21 cellular contexts compared by ENCODE assay signal in the genomic region with DNA sequence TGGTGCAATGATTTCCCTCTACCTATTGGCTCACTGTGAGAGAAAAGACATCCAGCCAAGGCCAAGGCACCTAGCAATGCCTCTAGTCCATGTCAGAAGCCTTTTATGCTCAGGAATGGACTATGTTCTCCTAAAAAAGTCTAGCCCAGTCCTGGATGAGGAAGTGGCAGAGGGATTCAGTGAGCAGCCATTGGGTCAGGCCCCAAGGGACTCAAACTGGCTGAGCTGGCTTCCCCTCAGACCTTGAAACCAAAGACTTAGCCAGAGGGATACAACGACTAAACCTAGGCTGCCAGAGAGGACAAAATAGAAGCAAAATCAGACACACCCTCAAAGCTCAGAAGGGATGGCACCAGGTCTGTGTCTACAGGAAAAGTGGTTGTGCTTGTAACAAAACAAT.
"Had no signal": no experiment of that assay in that cellular context is flagged by ENCODE, and none has a peak within 500 bp of the region (broad histone marks: within the 10 kb centered on the region; RNA-seq: fewer than 3 reads in every experiment).

No MANE protein-coding gene starts in this region.

- H3K9me3 ChIP-seq: pancreas, spleen, testis, tibial nerve had no signal

- H3K9me3 Mint-ChIP-seq: natural killer cell treated with Interleukin-12 subunit alpha and Interleukin-12 subunit beta and Interleukin-15 and Interleukin-18, amount 100 ng/mL, for 72 hours; stimulated activated memory B cell treated with anti-CD40 and anti-IgM and Interleukin-4, amounts not matched to agents 10 μg/mL and 1 μg/mL and 100 μg/mL, for 72 hours; stimulated activated naive CD8-positive, alpha-beta T cell treated with anti-CD3 and anti-CD28 coated beads, Interleukin-15, Interleukin-2, amounts not matched to agents 100 ng/mL and 50 ng/mL, for 24 hours had no signal

- DNase-seq: effector CD4-positive, alpha-beta T cell; endodermal cell; erythroblast; islet precursor cell; nucleus accumbens; pancreas; right cardiac atrium; spleen; stimulated activated CD4-positive, alpha-beta T cell treated with anti-CD3 and anti-CD28 coated beads, Interleukin-15, amount 100 ng/mL, for 24 hours; stimulated activated CD4-positive, alpha-beta T cell treated with anti-CD3 and anti-CD28 coated beads, Interleukin-1b, Interleukin-23, amount 100 ng/mL, for 48 hours; stimulated activated CD4-positive, alpha-beta T cell treated with anti-CD3 and anti-CD28 coated beads, Interleukin-4, amount 100 ng/mL, for 24 hours; testis had no signal

- H3K36me3 ChIP-seq: neural progenitor cell, pancreas, spleen, tibial nerve had no signal

- H3K4me1 Mint-ChIP-seq: mesothelial cell of epicardium had no signal

- H3K27ac Mint-ChIP-seq: endodermal cell; mesothelial cell of epicardium; neural progenitor cell; progenitor cell of endocrine pancreas; stimulated activated memory B cell treated with anti-CD40 and anti-IgM and Interleukin-4, amounts not matched to agents 10 μg/mL and 1 μg/mL and 100 μg/mL, for 72 hours; stimulated activated naive CD8-positive, alpha-beta T cell treated with anti-CD3 and anti-CD28 coated beads, Interleukin-15, Interleukin-2, amounts not matched to agents 100 ng/mL and 50 ng/mL, for 24 hours had no signal

- H3K27ac ChIP-seq: neural progenitor cell, pancreas, spleen, testis, tibial nerve had no signal

- ATAC-seq: left lobe of liver; natural killer cell treated with Interleukin-12 subunit alpha and Interleukin-12 subunit beta and Interleukin-15 and Interleukin-18, amount 100 ng/mL, for 72 hours; pancreas; right cardiac atrium; stimulated activated memory B cell treated with anti-CD40 and anti-IgM and Interleukin-4, amounts not matched to agents 10 μg/mL and 1 μg/mL and 100 μg/mL, for 72 hours had no signal

- H3K27me3 ChIP-seq: neural progenitor cell, pancreas, spleen, testis, tibial nerve had no signal

- H2AFZ ChIP-seq: neural progenitor cell had no signal

- H3K4me2 ChIP-seq: neural progenitor cell had no signal

- H3K4me1 ChIP-seq: neural progenitor cell, pancreas, spleen, testis, tibial nerve had no signal

- H3K9ac ChIP-seq: neural progenitor cell had no signal

- H3K4me3 ChIP-seq: coronary artery, neural progenitor cell, pancreas, spleen, testis, tibial nerve had no signal

- H3K36me3 Mint-ChIP-seq: mesothelial cell of epicardium; natural killer cell treated with Interleukin-12 subunit alpha and Interleukin-12 subunit beta and Interleukin-15 and Interleukin-18, amount 100 ng/mL, for 72 hours; stimulated activated memory B cell treated with anti-CD40 and anti-IgM and Interleukin-4, amounts not matched to agents 10 μg/mL and 1 μg/mL and 100 μg/mL, for 72 hours had no signal

- H3K4me3 Mint-ChIP-seq: endodermal cell; mesothelial cell of epicardium; natural killer cell treated with Interleukin-12 subunit alpha and Interleukin-12 subunit beta and Interleukin-15 and Interleukin-18, amount 100 ng/mL, for 72 hours; neural progenitor cell; stimulated activated memory B cell treated with anti-CD40 and anti-IgM and Interleukin-4, amounts not matched to agents 10 μg/mL and 1 μg/mL and 100 μg/mL, for 72 hours; stimulated activated naive CD8-positive, alpha-beta T cell treated with anti-CD3 and anti-CD28 coated beads, Interleukin-15, Interleukin-2, amounts not matched to agents 100 ng/mL and 50 ng/mL, for 24 hours had no signal

- H3K27me3 Mint-ChIP-seq: progenitor cell of endocrine pancreas; stimulated activated memory B cell treated with anti-CD40 and anti-IgM and Interleukin-4, amounts not matched to agents 10 μg/mL and 1 μg/mL and 100 μg/mL, for 72 hours; stimulated activated naive CD8-positive, alpha-beta T cell treated with anti-CD3 and anti-CD28 coated beads, Interleukin-15, Interleukin-2, amounts not matched to agents 100 ng/mL and 50 ng/mL, for 24 hours had no signal
